Comparison of ENCODE assay signal across 8 cellular contexts in the genomic region with DNA sequence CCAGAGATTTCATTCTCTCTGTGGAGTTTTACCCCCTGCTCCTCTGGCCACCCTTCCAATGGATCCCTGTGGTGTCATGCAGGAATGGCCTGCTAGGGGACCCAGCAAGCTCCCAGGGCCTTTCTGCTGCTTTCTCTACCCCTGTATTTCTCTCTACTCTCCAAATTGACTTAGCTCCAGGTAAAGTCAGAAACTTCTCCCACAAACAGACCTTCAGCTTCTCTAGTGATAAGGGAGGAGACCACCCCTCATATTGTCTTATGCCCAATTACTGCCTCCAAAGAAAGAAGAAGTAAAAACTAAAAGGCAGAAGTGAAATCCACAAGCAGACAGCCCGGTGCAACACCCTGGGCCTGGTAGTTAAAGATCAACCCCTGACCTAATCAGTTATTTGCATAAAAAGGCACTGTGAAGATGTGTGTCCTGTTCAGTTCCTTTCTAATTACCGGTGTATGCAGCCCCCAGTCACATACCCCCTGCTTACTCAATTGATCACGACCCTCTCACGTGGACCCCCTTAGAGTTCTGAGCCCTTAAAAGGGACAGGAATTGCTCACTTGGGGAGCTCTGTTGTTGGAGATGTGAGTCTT.
A peak's percentile ranks its signal among the peaks of the same experiment; 100 is the strongest.
ATAC-seq and TF ChIP-seq lines count a peak whose summit lies in the region.
"Not testable (repeated sequence)": the region's sequence is repeated elsewhere in the genome, so short reads cannot be mapped to it uniquely, and the experiment has no call there.

No MANE protein-coding gene starts in this region.

- TF ChIP-seq POLR2A in Raji (IDR thresholded peaks at IDR 0.05; ENCODE audit: insufficient read depth, low read depth, low read length): peak; percentile 49

- not testable (repeated sequence) for H3K36me3 ChIP-seq in mucosa of rectum (ENCODE audit: control insufficient read depth in 2 of 2, insufficient read depth in 2 of 2, low read length in 2 of 2)

- not testable (repeated sequence) for H3K27me3 ChIP-seq in mucosa of rectum (ENCODE audit: control insufficient read depth in 2 of 2, insufficient read depth in 2 of 2, low read length in 2 of 2)

- not testable (repeated sequence) for H3K9ac ChIP-seq in mucosa of rectum (ENCODE audit: low read depth in 1 of 2, low read length in 2 of 2)

- H3K4me3 ChIP-seq in GM08714 (ENCODE audit: low read length): peak overlapping the region; percentile 65; the same call in 1 of the 2 replicates
- H3K4me3 ChIP-seq in mucosa of rectum (ENCODE audit: low read length in 2 of 2): peak overlapping the region in 1 of 2 donors; percentile 20

- ATAC-seq in GM18870 (IDR thresholded peaks at IDR 0.05; ENCODE audit: unreplicated experiment) (peak; percentile 71), GM19467 (IDR thresholded peaks at IDR 0.05; ENCODE audit: unreplicated experiment) (peak; percentile 65), HG02610 (IDR thresholded peaks at IDR 0.05; ENCODE audit: unreplicated experiment) (peak; percentile 77), HG03066 (IDR thresholded peaks at IDR 0.05; ENCODE audit: low read depth, unreplicated experiment) (peak; percentile 71), HG03521 (IDR thresholded peaks at IDR 0.05; ENCODE audit: unreplicated experiment) (peak; percentile 56)

- H3K9me3 ChIP-seq in mucosa of rectum (ENCODE audit: control insufficient read depth in 2 of 2, low read length in 2 of 2): not testable (repeated sequence)

- H3K27ac ChIP-seq in mucosa of rectum (ENCODE audit: low read depth in 2 of 2, low read length in 2 of 2): peak overlapping the region; percentile 27 to 52

- not testable (repeated sequence) for H3K4me1 ChIP-seq in mucosa of rectum (ENCODE audit: control insufficient read depth in 2 of 2, insufficient read depth in 2 of 2, low read length in 2 of 2)
